In the genomic region with DNA sequence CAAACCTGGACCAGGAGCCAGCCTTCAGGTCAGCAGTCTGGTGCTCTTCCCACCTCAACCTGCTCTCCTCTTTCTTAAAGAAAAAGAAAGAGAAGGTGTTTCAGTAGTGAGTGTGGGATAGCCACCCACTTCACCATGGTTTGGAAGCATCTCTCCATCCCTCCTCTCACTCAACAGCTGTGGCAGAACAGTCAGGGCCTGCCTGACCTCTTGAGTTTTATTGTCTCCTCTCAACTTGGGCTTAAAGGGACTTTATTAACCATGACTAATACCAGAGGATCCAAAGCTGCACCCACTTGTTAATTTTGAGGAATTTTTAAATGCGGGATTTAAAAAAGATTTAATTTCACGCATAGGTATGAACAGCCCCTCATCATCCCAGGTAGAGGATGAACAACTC, we compare ENCODE assay signal across 9 cellular contexts. TPM values are rescaled to one million over a fixed set of nuclear protein-coding genes. Genes with fewer than 3 reads are reported as not detected.
A peak's percentile ranks its signal among the peaks of the same experiment; 100 is the strongest.
DNase-seq lines count a peak whose midpoint lies in the region; ATAC-seq and TF ChIP-seq lines count a peak whose summit lies in the region.
"Had no signal": no experiment of that assay in that cellular context is flagged by ENCODE, and none has a peak within 500 bp of the region (broad histone marks: within the 10 kb centered on the region; RNA-seq: fewer than 3 reads in every experiment).

No MANE protein-coding gene starts in this region.

- H3K27ac Mint-ChIP-seq in naive thymus-derived CD8-positive, alpha-beta T cell: no peak overlapping the region

- peak overlapping the region; percentile 84 for H3K4me3 ChIP-seq in BE2C (ENCODE audit: low read depth, low read length)
- H3K4me3 ChIP-seq in HUES6 (ENCODE audit: low read depth, low read length): peak overlapping the region; percentile 75
- H3K4me3 ChIP-seq in coronary artery: peak overlapping the region; percentile 75

- H3K36me3 ChIP-seq in BE2C (no peaks in the 10 kb centered on the region), HUES6 (ENCODE audit: control insufficient read depth, insufficient read depth, low read length) (peaks cover 37% of the 10 kb centered on the region)
- H3K36me3 ChIP-seq: gastroesophageal sphincter had no signal

- DNase-seq in BE2C: no peak
- no peak for DNase-seq in coronary artery (ENCODE audit: low spot score)
- DNase-seq in naive thymus-derived CD8-positive, alpha-beta T cell: no peak
- no peak for DNase-seq in sciatic nerve (ENCODE audit: low spot score)
- DNase-seq in stimulated activated CD4-positive, alpha-beta T cell treated with anti-CD3 and anti-CD28 coated beads, Interleukin-4, amount 100 ng/mL, for 24 hours: no peak
- DNase-seq in NCI-H2227 treated with DMSO at 0.1 percent for 48 hours (lab: John Stamatoyannopoulos, UW): no peak
- no peak for DNase-seq in NCI-H2081 treated with DMSO at 0.1 percent for 48 hours (lab: John Stamatoyannopoulos, UW)

- POLR2A ChIA-PET in naive thymus-derived CD8-positive, alpha-beta T cell (lab: Charles Lee): no interaction called here

- peaks cover 0 to 6% (median 0%) of the 10 kb centered on the region in 9 donors for H3K9me3 Mint-ChIP-seq in naive thymus-derived CD8-positive, alpha-beta T cell

- no peaks in the 10 kb centered on the region for H3K36me3 Mint-ChIP-seq in naive thymus-derived CD8-positive, alpha-beta T cell

- H3K9me3 ChIP-seq in BE2C: no peaks in the 10 kb centered on the region
- H3K9me3 ChIP-seq in HUES6 (ENCODE audit: control insufficient read depth, insufficient read depth, low read depth, low read length): peaks cover 5% of the 10 kb centered on the region; the same call in 1 of the 2 replicates
- H3K9me3 ChIP-seq: gastroesophageal sphincter had no signal

- intact Hi-C loops in sciatic nerve (cut with DNase I): loop anchor here (5.0 kb wide), 1 partner anchor 1107 kb away; no protein-coding TSS in a partner anchor

- no peak for TF ChIP-seq CTCF in BE2C (IDR thresholded peaks at IDR 0.05; ENCODE audit: low read depth, low read length)
- no peak for TF ChIP-seq CTCF in coronary artery (IDR thresholded peaks at IDR 0.05)

- peaks cover 3 to 17% (median 13%) of the 10 kb centered on the region in 4 donors for H3K4me1 Mint-ChIP-seq in naive thymus-derived CD8-positive, alpha-beta T cell

- H3K9ac ChIP-seq in HUES6 (ENCODE audit: low read length): peak overlapping the region; percentile 71

- no peak overlapping the region; the same call in 1 of the 2 replicates for H3K27ac ChIP-seq in HUES6 (ENCODE audit: low read depth, low read length)
- no peak overlapping the region for H3K27ac ChIP-seq in coronary artery

- peak overlapping the region; percentile 58 to 82 (median 77) for H3K4me3 Mint-ChIP-seq in naive thymus-derived CD8-positive, alpha-beta T cell

- peaks cover 20 to 54% (median 51%) of the 10 kb centered on the region in 5 donors for H3K27me3 Mint-ChIP-seq in naive thymus-derived CD8-positive, alpha-beta T cell

- H3K4me1 ChIP-seq in BE2C (no peaks in the 10 kb centered on the region), HUES6 (ENCODE audit: control insufficient read depth, insufficient read depth, low read length) (peaks cover 33% of the 10 kb centered on the region)

- H3K27me3 ChIP-seq in BE2C: no peaks in the 10 kb centered on the region
- no peaks in the 10 kb centered on the region for H3K27me3 ChIP-seq in HUES6 (ENCODE audit: control insufficient read depth, insufficient read depth, low read length)

- no peak for ATAC-seq in naive thymus-derived CD8-positive, alpha-beta T cell
- ATAC-seq in sciatic nerve: no peak

RNA-seq across cellular contexts. Expression of a gene that starts 0.6 kb away (rescaled TPM):
- 7.1 TPM for polyA plus RNA-seq in BE2C (2012; ENCODE audit: insufficient read depth, insufficient read length, low read depth)
- not detected for total RNA-seq in naive thymus-derived CD8-positive, alpha-beta T cell
- under 1 TPM in 2 of 3 donors, not detected in 1; 0.30 to 0.68 TPM for polyA plus RNA-seq in naive thymus-derived CD8-positive, alpha-beta T cell
- total RNA-seq in sciatic nerve: 0.94 TPM
